ENCODE assay signal across 22 cellular contexts in the genomic region with DNA sequence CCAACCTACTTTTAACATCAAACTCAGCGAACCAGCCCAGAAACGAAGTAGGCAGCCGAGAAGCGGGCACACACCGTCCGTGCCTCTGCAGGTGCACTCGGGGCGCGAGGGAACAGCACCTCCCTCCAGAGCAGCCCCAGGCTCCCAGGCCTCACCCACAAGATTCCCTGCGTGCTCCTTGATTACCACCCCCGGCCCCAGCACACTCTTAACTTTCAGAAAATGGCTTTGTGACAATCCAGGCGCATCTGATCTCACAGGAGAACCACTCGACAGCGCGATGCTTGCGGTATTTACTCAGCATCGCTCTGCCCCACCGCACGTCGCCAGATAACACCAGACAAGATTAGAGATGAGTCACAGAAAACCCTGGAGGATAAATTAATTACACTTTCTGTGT.
DNase-seq lines count a peak whose midpoint lies in the region; TF ChIP-seq lines count a peak whose summit lies in the region.
"Had no signal": no experiment of that assay in that cellular context is flagged by ENCODE, and none has a peak within 500 bp of the region (broad histone marks: within the 10 kb centered on the region; RNA-seq: fewer than 3 reads in every experiment).

No MANE protein-coding gene starts in this region.

- H3K4ac ChIP-seq in neuronal stem cell (ENCODE audit: low read length): no peak overlapping the region

- H3K14ac ChIP-seq in neuronal stem cell (ENCODE audit: low read length): no peak overlapping the region

- H3K27ac ChIP-seq in neuronal stem cell (replicated peaks; ENCODE audit: low read length) (no peak overlapping the region), Peyer's patch (no peak overlapping the region)
- H3K27ac ChIP-seq: body of pancreas, epithelial cell of prostate, GM23248, heart right ventricle, KMS-11 had no signal

- no peak overlapping the region for H2BK15ac ChIP-seq in neuronal stem cell (ENCODE audit: low read length)

- peak overlapping the region; percentile 5 for H3K23ac ChIP-seq in neuronal stem cell (ENCODE audit: low read depth, low read length, poor library complexity)

- no peaks in the 10 kb centered on the region for H3K4me1 ChIP-seq in neuronal stem cell (ENCODE audit: control insufficient read depth in 2 of 2, insufficient read depth in 1 of 2, low read depth in 1 of 2, low read length in 2 of 2)
- H3K4me1 ChIP-seq in Peyer's patch: no peaks in the 10 kb centered on the region
- H3K4me1 ChIP-seq: body of pancreas, heart right ventricle had no signal

- no peak overlapping the region for H2AK5ac ChIP-seq in neuronal stem cell (ENCODE audit: low read depth, low read length)

- H3K79me1 ChIP-seq in neuronal stem cell (ENCODE audit: low read depth, low read length): no peaks in the 10 kb centered on the region

- H3K4me3 ChIP-seq in neuronal stem cell (ENCODE audit: low read length in 2 of 2) (no peak overlapping the region), Peyer's patch (no peak overlapping the region)
- H3K4me3 ChIP-seq: body of pancreas, GM23248, heart right ventricle, smooth muscle cell had no signal

- TF ChIP-seq CTCF in Peyer's patch (IDR thresholded peaks at IDR 0.05): no peak

- H2AFZ ChIP-seq in neuronal stem cell (ENCODE audit: low read length): peak overlapping the region; percentile 24
- H2AFZ ChIP-seq: GM23248 had no signal

- no peak overlapping the region for H2BK120ac ChIP-seq in neuronal stem cell (ENCODE audit: low read depth, low read length)

- H2BK5ac ChIP-seq in neuronal stem cell (ENCODE audit: low read length): no peak overlapping the region

- H3K18ac ChIP-seq in neuronal stem cell (ENCODE audit: low read length): peak overlapping the region; percentile 67

- TF ChIP-seq POLR2A in Peyer's patch (IDR thresholded peaks at IDR 0.05): no peak

- no CpG with 5 or more reads among the region's 20 CpGs for WGBS in neuronal stem cell (ENCODE audit: extremely low coverage in 2 of 2, insufficient read length in 2 of 2, insufficient replicate concordance in 1 of 2), 2 donors

- DNase-seq in COLO668 (lab: John Stamatoyannopoulos, UW; ENCODE audit: unreplicated experiment) (peak; percentile 48), NCI-H187 (lab: John Stamatoyannopoulos, UW) (peak; percentile 38 to 86), NCI-H748 treated with DMSO at 0.1 percent for 48 hours (lab: John Stamatoyannopoulos, UW) (peak; percentile 60), neuronal stem cell (ENCODE audit: low spot score) (no peak), cerebellar nuclear complex (lab: John Stamatoyannopoulos, UW) (no peak), Peyer's patch (no peak)
- DNase-seq in activated T-cell treated with anti-CD3 and anti-CD28 coated beads, Interleukin-2, amount 50 U/mL, for 1 hour: no peak
- DNase-seq: activated gamma-delta T cell treated with Interleukin-2 at 50 U/mL for 16 hours; activated T-cell treated with anti-CD3 and anti-CD28 coated beads, Interleukin-2, amount 50 U/mL, for 24 hours; body of pancreas; C1 segment of cervical spinal cord; Calu3; effector CD4-positive, alpha-beta T cell; GM23248; heart right ventricle; NCI-H524; RPMI8226; stimulated activated CD4-positive, alpha-beta T cell treated with anti-CD3 and anti-CD28 coated beads, Interleukin-2, amount 100 ng/mL, for 24 hours; T-helper 17 cell had no signal

- no peaks in the 10 kb centered on the region for H3K27me3 ChIP-seq in neuronal stem cell (ENCODE audit: control insufficient read depth in 3 of 3, insufficient read depth in 3 of 3, low read depth in 1 of 3, low read length in 3 of 3)
- no peaks in the 10 kb centered on the region for H3K27me3 ChIP-seq in Peyer's patch
- H3K27me3 ChIP-seq: body of pancreas had no signal

- no peak overlapping the region for H3K4me2 ChIP-seq in neuronal stem cell (ENCODE audit: insufficient read depth, low read length, poor library complexity, severe bottlenecking)
- H3K4me2 ChIP-seq: KMS-11, smooth muscle cell had no signal

- no peak overlapping the region for H3K9ac ChIP-seq in neuronal stem cell (ENCODE audit: low read depth, low read length, poor library complexity)
- H3K9ac ChIP-seq: GM23248, KMS-11 had no signal

- H3K9me3 ChIP-seq in neuronal stem cell (replicated peaks in 1 of 2; ENCODE audit: control insufficient read depth in 2 of 2, insufficient read depth in 1 of 2, low read depth in 1 of 2, low read length in 2 of 2) (peaks cover 9 to 14% of the 10 kb centered on the region in 2 donors), Peyer's patch (no peaks in the 10 kb centered on the region)
- H3K9me3 ChIP-seq: body of pancreas had no signal

- no peak overlapping the region for H2BK12ac ChIP-seq in neuronal stem cell (ENCODE audit: low read length)

- H4K91ac ChIP-seq in neuronal stem cell (ENCODE audit: low read depth, low read length, poor library complexity): no peak overlapping the region

- H3K36me3 ChIP-seq in neuronal stem cell (replicated peaks in 1 of 2; ENCODE audit: control insufficient read depth in 2 of 2, insufficient read depth in 2 of 2, low read length in 2 of 2) (no peaks in the 10 kb centered on the region), Peyer's patch (no peaks in the 10 kb centered on the region)
- H3K36me3 ChIP-seq: heart right ventricle had no signal

- H4K8ac ChIP-seq in neuronal stem cell (ENCODE audit: low read depth, low read length): no peak overlapping the region

Comparison
In these comparisons a context has a peak if more than half of its experiments do, and no peak if none do; other contexts are left out.
1. DNase-seq: peak in COLO668 (single experiment), NCI-H187 (2 of 2) and NCI-H748 treated with DMSO at 0.1 percent for 48 hours (single experiment); none in neuronal stem cell (single experiment), cerebellar nuclear complex (0 of 2), activated T-cell treated with anti-CD3 and anti-CD28 coated beads, Interleukin-2, amount 50 U/mL, for 1 hour (single experiment) and Peyer's patch (0 of 3).